Comparison of ENCODE assay signal across 8 cellular contexts in the genomic region with DNA sequence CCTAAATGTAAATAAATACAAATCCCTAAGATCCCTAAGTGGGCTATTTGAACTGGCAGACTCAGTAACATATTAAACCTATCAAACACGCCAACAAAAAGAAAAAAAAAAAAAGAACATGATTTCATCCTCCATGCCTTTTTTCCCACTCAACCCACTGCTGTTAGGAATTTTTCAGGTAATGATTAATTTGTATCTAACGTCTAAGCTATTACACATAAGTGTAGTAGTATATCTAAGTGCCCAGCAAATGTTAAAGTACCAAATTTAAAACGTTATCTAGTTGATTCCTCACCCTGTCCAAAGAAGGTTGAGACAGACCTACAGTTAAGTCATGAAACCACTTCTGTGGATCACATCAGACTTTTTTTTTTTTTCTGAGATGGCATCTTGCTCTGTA. TPM values are rescaled to one million over a fixed set of nuclear protein-coding genes. Genes with fewer than 3 reads are reported as not detected.
A peak's percentile ranks its signal among the peaks of the same experiment; 100 is the strongest.
DNase-seq lines count a peak whose midpoint lies in the region; ATAC-seq, FAIRE-seq and TF ChIP-seq lines count a peak whose summit lies in the region.

No MANE protein-coding gene starts in this region.

- DNase-seq in A549 (ENCODE audit: low read depth in 1 of 2, low spot score in 1 of 2) (peak in 1 of 2 experiments; percentile 18), RWPE2 (ENCODE audit: low spot score) (no peak), endodermal cell (no peak), ureter (ENCODE audit: low spot score) (no peak), cerebellar cortex (ENCODE audit: low spot score) (no peak)
- DNase-seq in natural killer cell treated with Interleukin-12 subunit alpha and Interleukin-12 subunit beta and Interleukin-15 and Interleukin-18, amount 100 ng/mL, for 72 hours (ENCODE audit: low spot score): no peak

- TF ChIP-seq EP300 in A549 (IDR thresholded peaks at IDR 0.05): no peak

- CTCF ChIA-PET in A549 (lab: Yijun Ruan, JAX): interaction anchor here (1.3 kb wide), 1 partner anchor 37 kb away, joined by 3 read pairs; a partner anchor contains a TSS

- H3K4me3 ChIP-seq in A549 (no peak overlapping the region), RWPE2 (ENCODE audit: severe bottlenecking) (no peak overlapping the region), endodermal cell (ENCODE audit: low read length) (no peak overlapping the region)

- FAIRE-seq in A549 (lab: Jason Lieb, UNC): no peak

- H3K27ac Mint-ChIP-seq in endodermal cell: peak overlapping the region; percentile 24
- H3K27ac Mint-ChIP-seq in natural killer cell treated with Interleukin-12 subunit alpha and Interleukin-12 subunit beta and Interleukin-15 and Interleukin-18, amount 100 ng/mL, for 72 hours: peak overlapping the region; percentile 87 to 89

- H3K27me3 Mint-ChIP-seq in endodermal cell (ENCODE audit: insufficient read depth): no peaks in the 10 kb centered on the region
- no peaks in the 10 kb centered on the region for H3K27me3 Mint-ChIP-seq in natural killer cell treated with Interleukin-12 subunit alpha and Interleukin-12 subunit beta and Interleukin-15 and Interleukin-18, amount 100 ng/mL, for 72 hours

- no peak for TF ChIP-seq POLR2A in A549 (IDR thresholded peaks at IDR 0.05; ENCODE audit: low read length)

- peaks cover 3% of the 10 kb centered on the region for H3K4me1 Mint-ChIP-seq in endodermal cell
- H3K4me1 Mint-ChIP-seq in natural killer cell treated with Interleukin-12 subunit alpha and Interleukin-12 subunit beta and Interleukin-15 and Interleukin-18, amount 100 ng/mL, for 72 hours (ENCODE audit: low read depth in 2 of 2): peaks cover 42 to 50% of the 10 kb centered on the region in 2 donors

- ATAC-seq in A549: peak; percentile 41 to 54; a peak in 4 of 6 replicates
- ATAC-seq in RWPE2 (ENCODE audit: low read depth): no peak
- ATAC-seq in natural killer cell treated with Interleukin-12 subunit alpha and Interleukin-12 subunit beta and Interleukin-15 and Interleukin-18, amount 100 ng/mL, for 72 hours: no peak
- ATAC-seq in HG03159 (IDR thresholded peaks at IDR 0.05; ENCODE audit: unreplicated experiment): no peak
- no peak for ATAC-seq in GM21825 (IDR thresholded peaks at IDR 0.05; ENCODE audit: unreplicated experiment)

- H3K9me3 ChIP-seq in A549 (no peaks in the 10 kb centered on the region), RWPE2 (ENCODE audit: severe bottlenecking) (no peaks in the 10 kb centered on the region), endodermal cell (ENCODE audit: control insufficient read depth, low read length) (no peaks in the 10 kb centered on the region)

- H3K36me3 ChIP-seq in RWPE2 (ENCODE audit: low read depth) (peaks cover 82% of the 10 kb centered on the region), endodermal cell (ENCODE audit: control insufficient read depth, insufficient read depth, low read length) (peaks cover 83% of the 10 kb centered on the region)

- H3K4me2 ChIP-seq in A549: peak overlapping the region; percentile 64

- TF ChIP-seq RAD21 in A549 (conservative IDR thresholded peaks at IDR 0.05 in 1 of 2, IDR thresholded peaks at IDR 0.05 in 1 of 2): no peak

- POLR2A ChIA-PET in A549 (lab: Yijun Ruan, JAX): interaction anchor here (2.6 kb wide), 1 partner anchor 16 kb away, joined by 9 read pairs; a partner anchor contains a TSS

- no peak overlapping the region for H3K4me3 Mint-ChIP-seq in endodermal cell
- H3K4me3 Mint-ChIP-seq in natural killer cell treated with Interleukin-12 subunit alpha and Interleukin-12 subunit beta and Interleukin-15 and Interleukin-18, amount 100 ng/mL, for 72 hours: peak overlapping the region; percentile 52

- 13% methylated on average over 3 of the region's 3 CpGs for WGBS in A549 (ENCODE audit: missing lambda C conversion rate)
- 100% methylated on average over 2 of the region's 3 CpGs; no CpG with 5 or more reads in 1 of the 2 experiments for whole genome bisulfite sequencing in endodermal cell (ENCODE audit: insufficient coverage in 1 of 2, insufficient read length in 1 of 2), 2 experiments

- H3K4me1 ChIP-seq in A549 (peaks cover 44% of the 10 kb centered on the region), RWPE2 (ENCODE audit: insufficient read depth, poor library complexity, severe bottlenecking) (peaks cover 25% of the 10 kb centered on the region), endodermal cell (ENCODE audit: control insufficient read depth, insufficient read depth, low read length) (no peaks in the 10 kb centered on the region)

- TF ChIP-seq CTCF in A549 (IDR thresholded peaks at IDR 0.05) (no peak), RWPE2 (IDR thresholded peaks at IDR 0.05; ENCODE audit: poor library complexity, severe bottlenecking) (no peak), endodermal cell (conservative IDR thresholded peaks at IDR 0.05) (no peak)

- peaks cover 68% of the 10 kb centered on the region for H3K36me3 Mint-ChIP-seq in endodermal cell (ENCODE audit: low read depth)
- H3K36me3 Mint-ChIP-seq in natural killer cell treated with Interleukin-12 subunit alpha and Interleukin-12 subunit beta and Interleukin-15 and Interleukin-18, amount 100 ng/mL, for 72 hours: peaks cover 34% of the 10 kb centered on the region

- no peaks in the 10 kb centered on the region for H3K9me3 Mint-ChIP-seq in endodermal cell
- H3K9me3 Mint-ChIP-seq in natural killer cell treated with Interleukin-12 subunit alpha and Interleukin-12 subunit beta and Interleukin-15 and Interleukin-18, amount 100 ng/mL, for 72 hours: no peaks in the 10 kb centered on the region

- H3K9ac ChIP-seq in endodermal cell (ENCODE audit: extremely low read depth, low read length, poor library complexity, severe bottlenecking): no peak overlapping the region

- H3K27me3 ChIP-seq in RWPE2 (ENCODE audit: insufficient read depth, poor library complexity, severe bottlenecking) (no peaks in the 10 kb centered on the region), endodermal cell (ENCODE audit: control insufficient read depth, insufficient read depth, low read length, poor library complexity, severe bottlenecking) (no peaks in the 10 kb centered on the region)

- H3K27ac ChIP-seq in A549 (peak overlapping the region; percentile 4 to 62; a peak in 4 of 6 replicates), RWPE2 (ENCODE audit: poor library complexity, severe bottlenecking) (peak overlapping the region; percentile 72), endodermal cell (ENCODE audit: low read depth, low read length) (no peak overlapping the region)

TF ChIP-seq in A549, 52 proteins besides CTCF, POLR2A, EP300 and RAD21:
- TF ChIP-seq HDAC2 (IDR thresholded peaks at IDR 0.05): no peak
- TF ChIP-seq, protein P1, sequence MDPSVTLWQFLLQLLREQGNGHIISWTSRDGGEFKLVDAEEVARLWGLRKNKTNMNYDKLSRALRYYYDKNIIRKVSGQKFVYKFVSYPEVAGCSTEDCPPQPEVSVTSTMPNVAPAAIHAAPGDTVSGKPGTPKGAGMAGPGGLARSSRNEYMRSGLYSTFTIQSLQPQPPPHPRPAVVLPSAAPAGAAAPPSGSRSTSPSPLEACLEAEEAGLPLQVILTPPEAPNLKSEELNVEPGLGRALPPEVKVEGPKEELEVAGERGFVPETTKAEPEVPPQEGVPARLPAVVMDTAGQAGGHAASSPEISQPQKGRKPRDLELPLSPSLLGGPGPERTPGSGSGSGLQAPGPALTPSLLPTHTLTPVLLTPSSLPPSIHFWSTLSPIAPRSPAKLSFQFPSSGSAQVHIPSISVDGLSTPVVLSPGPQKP (IDR thresholded peaks at IDR 0.05; ENCODE audit: low read depth, low read length): no peak
- no peak for TF ChIP-seq NFE2L2 (conservative IDR thresholded peaks at IDR 0.05; ENCODE audit: low read length)
- TF ChIP-seq ZC3H11A (IDR thresholded peaks at IDR 0.05): no peak
- no peak for TF ChIP-seq BHLHE40 (IDR thresholded peaks at IDR 0.05; ENCODE audit: low read depth, low read length)
- TF ChIP-seq HOXA7 (CRISPR knock-in tag; IDR thresholded peaks at IDR 0.05): no peak
- TF ChIP-seq KDM5A (IDR thresholded peaks at IDR 0.05): no peak
- no peak for TF ChIP-seq SMC3 (IDR thresholded peaks at IDR 0.05)
- no peak for TF ChIP-seq TP53 (CRISPR knock-in tag; IDR thresholded peaks at IDR 0.05)
- no peak for TF ChIP-seq FOXS1 (CRISPR knock-in tag; IDR thresholded peaks at IDR 0.05)
- TF ChIP-seq KDM1A (IDR thresholded peaks at IDR 0.05; ENCODE audit: low read depth): no peak

RNA-seq across cellular contexts. Expression of a gene that starts 16.4 kb away (rescaled TPM):
- polyA plus RNA-seq in A549 (2011; rRNA removed): 9.3 and 15.1 TPM in 2 replicates
- polyA plus RNA-seq in A549 (2012; cell fraction: cytosol; rRNA removed): 1.6 and 2.4 TPM in 2 replicates
- polyA plus RNA-seq in A549 (2012; cell fraction: nucleus; rRNA removed): 2.0 and 2.5 TPM in 2 replicates
- polyA plus RNA-seq in A549 (2017; fragmentation: RNase III; extraction: RNeasy Plus Mini Kit Qiagen cat#74134 plus additional on column Dnase treatment): 6.9 to 9.7 TPM (median 9.0 TPM) in 3 replicates
- 6.2 and 8.6 TPM in 2 replicates for polyA minus RNA-seq in A549 (2011; rRNA and poly(A)+ RNA removed)
- 10 to 100 TPM; 22.1 to 24.5 TPM for total RNA-seq in endodermal cell
- polyA plus RNA-seq in endodermal cell (2013, experiment 1 of 2): 14.7 TPM
- 13.6 TPM for polyA plus RNA-seq in endodermal cell (2013, experiment 2 of 2)
- total RNA-seq in natural killer cell treated with Interleukin-12 subunit alpha and Interleukin-12 subunit beta and Interleukin-15 and Interleukin-18, amount 100 ng/mL, for 72 hours: 10 to 100 TPM; 33.0 to 35.6 TPM
- total RNA-seq in ureter: 33.9 TPM

RNA-seq across cellular contexts. Expression of a gene that starts 37.3 kb away (rescaled TPM):
- polyA plus RNA-seq in A549 (2011; rRNA removed) (410 and 411 TPM in 2 replicates), A549 (2017; fragmentation: RNase III; extraction: RNeasy Plus Mini Kit Qiagen cat#74134 plus additional on column Dnase treatment) (260 to 286 TPM (median 261 TPM) in 3 replicates)
- 276 and 300 TPM in 2 replicates for polyA plus RNA-seq in A549 (2012; cell fraction: cytosol; rRNA removed)
- polyA plus RNA-seq in A549 (2012; cell fraction: nucleus; rRNA removed): 108 and 132 TPM in 2 replicates
- 115 and 129 TPM in 2 replicates for polyA minus RNA-seq in A549 (2011; rRNA and poly(A)+ RNA removed)
- total RNA-seq in endodermal cell (100 to 1,000 TPM; 279 to 291 TPM), ureter (185 TPM)
- 172 TPM for polyA plus RNA-seq in endodermal cell (2013, experiment 1 of 2)
- 166 TPM for polyA plus RNA-seq in endodermal cell (2013, experiment 2 of 2)
- total RNA-seq in natural killer cell treated with Interleukin-12 subunit alpha and Interleukin-12 subunit beta and Interleukin-15 and Interleukin-18, amount 100 ng/mL, for 72 hours: 100 to 1,000 TPM; 320 to 337 TPM

Comparison
In these comparisons a context has a peak if more than half of its experiments do, and no peak if none do; other contexts are left out.
1. ATAC-seq: peak in A549 (2 of 2); none in RWPE2 (single experiment), natural killer cell treated with Interleukin-12 subunit alpha and Interleukin-12 subunit beta and Interleukin-15 and Interleukin-18, amount 100 ng/mL, for 72 hours (0 of 2), HG03159 (single experiment) and GM21825 (single experiment).